ENCODE assay signal across 16 cellular contexts in genomic region chr15:28964098-28964497, GRCh38.
DNase-seq lines count a peak whose midpoint lies in the region; ATAC-seq and TF ChIP-seq lines count a peak whose summit lies in the region.
"Had no signal": no experiment of that assay in that cellular context is flagged by ENCODE, and none has a peak within 500 bp of the region (broad histone marks: within the 10 kb centered on the region; RNA-seq: fewer than 3 reads in every experiment).

No MANE protein-coding gene starts in this region.

- TF ChIP-seq CTCF in natural killer cell (IDR thresholded peaks at IDR 0.05) (no peak), breast epithelium (IDR thresholded peaks at IDR 0.05) (no peak)

- H3K4me3 ChIP-seq in breast epithelium, result no peak overlapping the region
- H3K4me3 ChIP-seq: HAP-1 had no signal

- peak overlapping the region; percentile 56 for H3K27ac Mint-ChIP-seq in activated T-cell treated with anti-CD3 and anti-CD28 coated beads, Interleukin-2, amount 50 U/mL, for 72 hours
- H3K27ac Mint-ChIP-seq in natural killer cell, result peak overlapping the region; percentile 44 to 45
- peak overlapping the region in 1 of 2 donors; percentile 22 for H3K27ac Mint-ChIP-seq in natural killer cell treated with Interleukin-12 subunit alpha and Interleukin-12 subunit beta and Interleukin-15 and Interleukin-18, amount 100 ng/mL, for 72 hours
- H3K27ac Mint-ChIP-seq in activated naive CD8-positive, alpha-beta T cell treated with anti-CD3 and anti-CD28 coated beads for 36 hours, result peak overlapping the region; percentile 11
- H3K27ac Mint-ChIP-seq: CD4-positive, alpha-beta memory T cell; HFFc6 had no signal

- H3K27me3 ChIP-seq in breast epithelium, result no peaks in the 10 kb centered on the region

- no peaks in the 10 kb centered on the region for H3K4me1 ChIP-seq in breast epithelium
- H3K4me1 ChIP-seq: Caco-2, HAP-1 had no signal

- H3K27me3 Mint-ChIP-seq in activated T-cell treated with anti-CD3 and anti-CD28 coated beads, Interleukin-2, amount 50 U/mL, for 72 hours (ENCODE audit: low read depth), result no peaks in the 10 kb centered on the region
- no peaks in the 10 kb centered on the region for H3K27me3 Mint-ChIP-seq in natural killer cell (ENCODE audit: low read depth in 2 of 2)
- no peaks in the 10 kb centered on the region for H3K27me3 Mint-ChIP-seq in natural killer cell treated with Interleukin-12 subunit alpha and Interleukin-12 subunit beta and Interleukin-15 and Interleukin-18, amount 100 ng/mL, for 72 hours
- no peaks in the 10 kb centered on the region for H3K27me3 Mint-ChIP-seq in activated naive CD8-positive, alpha-beta T cell treated with anti-CD3 and anti-CD28 coated beads for 36 hours
- H3K27me3 Mint-ChIP-seq: CD4-positive, alpha-beta memory T cell had no signal

- DNase-seq in activated T-cell treated with anti-CD3 and anti-CD28 coated beads, Interleukin-2, amount 50 U/mL, for 72 hours, result no peak
- no peak for DNase-seq in activated T-cell treated with anti-CD3 and anti-CD28 coated beads for 4 hours
- no peak for DNase-seq in natural killer cell
- DNase-seq in natural killer cell treated with Interleukin-12 subunit alpha and Interleukin-12 subunit beta and Interleukin-15 and Interleukin-18, amount 100 ng/mL, for 72 hours (ENCODE audit: low spot score), result no peak
- DNase-seq in activated naive CD8-positive, alpha-beta T cell treated with anti-CD3 and anti-CD28 coated beads for 36 hours, result no peak
- DNase-seq in breast epithelium (ENCODE audit: low spot score in 2 of 2), result no peak
- DNase-seq: 8988T; C1 segment of cervical spinal cord; Caco-2; CD4-positive, alpha-beta memory T cell; DMS153; DND-41; GOT3; HFFc6 had no signal

- no peaks in the 10 kb centered on the region for H3K36me3 ChIP-seq in breast epithelium
- H3K36me3 ChIP-seq: HAP-1 had no signal

- no peaks in the 10 kb centered on the region for H3K36me3 Mint-ChIP-seq in activated T-cell treated with anti-CD3 and anti-CD28 coated beads, Interleukin-2, amount 50 U/mL, for 72 hours (ENCODE audit: insufficient read depth in 2 of 2)
- H3K36me3 Mint-ChIP-seq in natural killer cell, result no peaks in the 10 kb centered on the region
- H3K36me3 Mint-ChIP-seq in natural killer cell treated with Interleukin-12 subunit alpha and Interleukin-12 subunit beta and Interleukin-15 and Interleukin-18, amount 100 ng/mL, for 72 hours, result no peaks in the 10 kb centered on the region
- H3K36me3 Mint-ChIP-seq in activated naive CD8-positive, alpha-beta T cell treated with anti-CD3 and anti-CD28 coated beads for 36 hours, result peaks cover 16% of the 10 kb centered on the region

- H3K4me1 Mint-ChIP-seq in activated T-cell treated with anti-CD3 and anti-CD28 coated beads, Interleukin-2, amount 50 U/mL, for 72 hours (ENCODE audit: low read depth), result peaks cover 41% of the 10 kb centered on the region
- peaks cover 43 to 56% of the 10 kb centered on the region in 2 donors for H3K4me1 Mint-ChIP-seq in natural killer cell
- peaks cover 41 to 44% of the 10 kb centered on the region in 2 donors for H3K4me1 Mint-ChIP-seq in natural killer cell treated with Interleukin-12 subunit alpha and Interleukin-12 subunit beta and Interleukin-15 and Interleukin-18, amount 100 ng/mL, for 72 hours (ENCODE audit: low read depth in 2 of 2)
- H3K4me1 Mint-ChIP-seq in activated naive CD8-positive, alpha-beta T cell treated with anti-CD3 and anti-CD28 coated beads for 36 hours, result peaks cover 59% of the 10 kb centered on the region

- no peak overlapping the region for H3K27ac ChIP-seq in breast epithelium

- H3K4me3 Mint-ChIP-seq in activated T-cell treated with anti-CD3 and anti-CD28 coated beads, Interleukin-2, amount 50 U/mL, for 72 hours, result no peak overlapping the region
- no peak overlapping the region for H3K4me3 Mint-ChIP-seq in natural killer cell
- no peak overlapping the region for H3K4me3 Mint-ChIP-seq in natural killer cell treated with Interleukin-12 subunit alpha and Interleukin-12 subunit beta and Interleukin-15 and Interleukin-18, amount 100 ng/mL, for 72 hours
- no peak overlapping the region for H3K4me3 Mint-ChIP-seq in activated naive CD8-positive, alpha-beta T cell treated with anti-CD3 and anti-CD28 coated beads for 36 hours
- H3K4me3 Mint-ChIP-seq: CD4-positive, alpha-beta memory T cell; HFFc6 had no signal

- intact Hi-C loops in natural killer cell (cut with micrococcal nuclease) (no loop called here), breast epithelium (cut with DNase I; ENCODE audit: low total_unique reads) (no loop called here)

- H3K9me3 ChIP-seq in breast epithelium, result no peaks in the 10 kb centered on the region
- H3K9me3 ChIP-seq: Caco-2, HAP-1 had no signal

- no peaks in the 10 kb centered on the region for H3K9me3 Mint-ChIP-seq in activated T-cell treated with anti-CD3 and anti-CD28 coated beads, Interleukin-2, amount 50 U/mL, for 72 hours
- no peaks in the 10 kb centered on the region for H3K9me3 Mint-ChIP-seq in natural killer cell
- no peaks in the 10 kb centered on the region for H3K9me3 Mint-ChIP-seq in natural killer cell treated with Interleukin-12 subunit alpha and Interleukin-12 subunit beta and Interleukin-15 and Interleukin-18, amount 100 ng/mL, for 72 hours
- H3K9me3 Mint-ChIP-seq in activated naive CD8-positive, alpha-beta T cell treated with anti-CD3 and anti-CD28 coated beads for 36 hours, result no peaks in the 10 kb centered on the region
- H3K9me3 Mint-ChIP-seq: HFFc6 had no signal

- no peak for TF ChIP-seq POLR2A in breast epithelium (IDR thresholded peaks at IDR 0.05)

- no peak for ATAC-seq in activated T-cell treated with anti-CD3 and anti-CD28 coated beads, Interleukin-2, amount 50 U/mL, for 72 hours (replicated peaks in 1 of 2)
- ATAC-seq in natural killer cell (no peak), HG03175 (IDR thresholded peaks at IDR 0.05; ENCODE audit: unreplicated experiment) (no peak)
- no peak for ATAC-seq in natural killer cell treated with Interleukin-12 subunit alpha and Interleukin-12 subunit beta and Interleukin-15 and Interleukin-18, amount 100 ng/mL, for 72 hours
